1 cellular context compared by ENCODE assay signal in genomic region chr13:110326263-110326904, GRCh38.
TF ChIP-seq lines count a peak whose summit lies in the region.

No MANE protein-coding gene starts in this region.

TF ChIP-seq in A549, 52 proteins besides CTCF, POLR2A, EP300 and RAD21 (continued from another document):
- TF ChIP-seq, protein P1, sequence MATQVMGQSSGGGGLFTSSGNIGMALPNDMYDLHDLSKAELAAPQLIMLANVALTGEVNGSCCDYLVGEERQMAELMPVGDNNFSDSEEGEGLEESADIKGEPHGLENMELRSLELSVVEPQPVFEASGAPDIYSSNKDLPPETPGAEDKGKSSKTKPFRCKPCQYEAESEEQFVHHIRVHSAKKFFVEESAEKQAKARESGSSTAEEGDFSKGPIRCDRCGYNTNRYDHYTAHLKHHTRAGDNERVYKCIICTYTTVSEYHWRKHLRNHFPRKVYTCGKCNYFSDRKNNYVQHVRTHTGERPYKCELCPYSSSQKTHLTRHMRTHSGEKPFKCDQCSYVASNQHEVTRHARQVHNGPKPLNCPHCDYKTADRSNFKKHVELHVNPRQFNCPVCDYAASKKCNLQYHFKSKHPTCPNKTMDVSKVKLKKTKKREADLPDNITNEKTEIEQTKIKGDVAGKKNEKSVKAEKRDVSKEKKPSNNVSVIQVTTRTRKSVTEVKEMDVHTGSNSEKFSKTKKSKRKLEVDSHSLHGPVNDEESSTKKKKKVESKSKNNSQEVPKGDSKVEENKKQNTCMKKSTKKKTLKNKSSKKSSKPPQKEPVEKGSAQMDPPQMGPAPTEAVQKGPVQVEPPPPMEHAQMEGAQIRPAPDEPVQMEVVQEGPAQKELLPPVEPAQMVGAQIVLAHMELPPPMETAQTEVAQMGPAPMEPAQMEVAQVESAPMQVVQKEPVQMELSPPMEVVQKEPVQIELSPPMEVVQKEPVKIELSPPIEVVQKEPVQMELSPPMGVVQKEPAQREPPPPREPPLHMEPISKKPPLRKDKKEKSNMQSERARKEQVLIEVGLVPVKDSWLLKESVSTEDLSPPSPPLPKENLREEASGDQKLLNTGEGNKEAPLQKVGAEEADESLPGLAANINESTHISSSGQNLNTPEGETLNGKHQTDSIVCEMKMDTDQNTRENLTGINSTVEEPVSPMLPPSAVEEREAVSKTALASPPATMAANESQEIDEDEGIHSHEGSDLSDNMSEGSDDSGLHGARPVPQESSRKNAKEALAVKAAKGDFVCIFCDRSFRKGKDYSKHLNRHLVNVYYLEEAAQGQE (IDR thresholded peaks at IDR 0.05) = no peak
- no peak for TF ChIP-seq MYC (IDR thresholded peaks at IDR 0.05; ENCODE audit: borderline replicate concordance, low read length)
- no peak for TF ChIP-seq USF2 (IDR thresholded peaks at IDR 0.05)
- no peak for TF ChIP-seq TP53 (CRISPR knock-in tag; IDR thresholded peaks at IDR 0.05)
- no peak for TF ChIP-seq BHLHE40 (IDR thresholded peaks at IDR 0.05; ENCODE audit: low read depth, low read length)
- TF ChIP-seq, protein P2, sequence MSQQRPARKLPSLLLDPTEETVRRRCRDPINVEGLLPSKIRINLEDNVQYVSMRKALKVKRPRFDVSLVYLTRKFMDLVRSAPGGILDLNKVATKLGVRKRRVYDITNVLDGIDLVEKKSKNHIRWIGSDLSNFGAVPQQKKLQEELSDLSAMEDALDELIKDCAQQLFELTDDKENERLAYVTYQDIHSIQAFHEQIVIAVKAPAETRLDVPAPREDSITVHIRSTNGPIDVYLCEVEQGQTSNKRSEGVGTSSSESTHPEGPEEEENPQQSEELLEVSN (IDR thresholded peaks at IDR 0.05; ENCODE audit: borderline replicate concordance, low read depth) = no peak
